In genomic region chr13:104098421-104098820, GRCh38 we compare ENCODE assay signal across 28 cellular contexts.
"Had no signal": no experiment of that assay in that cellular context is flagged by ENCODE, and none has a peak within 500 bp of the region (broad histone marks: within the 10 kb centered on the region; RNA-seq: fewer than 3 reads in every experiment).

No MANE protein-coding gene starts in this region.

- DNase-seq: activated CD4-positive, alpha-beta T cell treated with anti-CD3 and anti-CD28 coated beads for 48 hours; activated CD4-positive, alpha-beta T cell treated with anti-CD3 and anti-CD28 coated beads, Interleukin-2, amount 50 U/mL, for 48 hours; activated CD8-positive, alpha-beta memory T cell treated with anti-CD3 and anti-CD28 coated beads for 24 hours; activated effector memory CD4-positive, alpha-beta T cell treated with Interleukin-2 at 50 U/mL for 16 hours; activated naive CD4-positive, alpha-beta T cell treated with Interleukin-2 at 50 U/mL for 16 hours; anterior cingulate cortex; body of pancreas; cortex of kidney; endodermal cell; foreskin melanocyte; glutamatergic neuron; islet precursor cell; left colon; midbrain; naive thymus-derived CD8-positive, alpha-beta T cell; nucleus accumbens; right cardiac atrium; stimulated activated CD4-positive, alpha-beta T cell treated with anti-CD3 and anti-CD28 coated beads, Interleukin-2, amount 100 ng/mL, for 48 hours; stimulated activated naive CD4-positive, alpha-beta T cell treated with Interleukin-2 at 50 U/mL for 16 hours; T-helper 1 cell; WERI-Rb-1 had no signal

- H3K4me3 Mint-ChIP-seq: activated naive CD8-positive, alpha-beta T cell; endodermal cell; memory B cell; naive thymus-derived CD8-positive, alpha-beta T cell; neural crest cell had no signal

- H3K9ac ChIP-seq: parathyroid adenoma had no signal

- H3K27me3 Mint-ChIP-seq: activated naive CD8-positive, alpha-beta T cell; memory B cell; naive thymus-derived CD8-positive, alpha-beta T cell had no signal

- H3K27ac Mint-ChIP-seq: activated naive CD8-positive, alpha-beta T cell; endodermal cell; memory B cell; naive thymus-derived CD8-positive, alpha-beta T cell had no signal

- H3K36me3 Mint-ChIP-seq: activated naive CD8-positive, alpha-beta T cell; memory B cell; naive thymus-derived CD8-positive, alpha-beta T cell had no signal

- H3K4me1 Mint-ChIP-seq: endodermal cell; memory B cell; naive thymus-derived CD8-positive, alpha-beta T cell; neural crest cell had no signal

- H3K4me1 ChIP-seq: body of pancreas, esophagus muscularis mucosa, parathyroid adenoma, tibial nerve had no signal

- H3K36me3 ChIP-seq: cardiac muscle cell, esophagus muscularis mucosa, tibial nerve, WERI-Rb-1 had no signal

- H2AFZ ChIP-seq: parathyroid adenoma had no signal

- H3K79me2 ChIP-seq: parathyroid adenoma had no signal

- H3K27ac ChIP-seq: body of pancreas, cardiac muscle cell, esophagus muscularis mucosa, parathyroid adenoma, tibial nerve, WERI-Rb-1 had no signal

- H3K27me3 ChIP-seq: body of pancreas, cardiac muscle cell, esophagus muscularis mucosa, tibial nerve had no signal

- H3K9me3 ChIP-seq: body of pancreas, esophagus muscularis mucosa, tibial nerve had no signal

- H3K4me3 ChIP-seq: body of pancreas, cardiac muscle cell, esophagus muscularis mucosa, tibial nerve had no signal

- H3K9me3 Mint-ChIP-seq: endodermal cell had no signal
